Comparison of ENCODE assay signal across 11 cellular contexts in the genomic region with DNA sequence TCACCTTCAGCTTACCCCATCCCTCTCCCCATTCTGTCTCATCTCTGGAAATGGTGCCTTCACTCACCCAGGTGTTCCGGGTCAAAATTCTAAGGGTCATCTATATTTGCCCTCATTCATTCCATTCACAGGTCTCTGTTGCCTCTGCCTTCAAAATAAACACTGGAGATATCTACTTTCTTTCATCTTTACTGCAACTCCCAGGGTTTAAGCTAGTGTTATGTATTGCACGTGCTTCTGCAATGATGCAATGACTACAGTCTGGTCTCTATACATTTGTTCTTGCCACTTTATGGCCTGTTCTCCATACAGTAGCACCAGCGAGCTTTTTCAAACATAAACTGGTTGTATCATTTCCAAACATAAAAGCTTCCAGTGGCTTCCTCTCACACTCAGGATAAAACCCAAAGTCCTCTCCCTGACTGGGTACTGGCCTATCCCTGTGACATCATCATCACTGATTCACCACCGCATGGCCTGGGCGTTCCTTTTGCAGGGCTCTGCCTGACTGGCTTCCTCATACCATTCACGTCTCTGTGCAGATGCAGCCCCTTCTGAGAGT. TPM values are rescaled to one million over a fixed set of nuclear protein-coding genes. Genes with fewer than 3 reads are reported as not detected.
A peak's percentile ranks its signal among the peaks of the same experiment; 100 is the strongest.
DNase-seq lines count a peak whose midpoint lies in the region; ATAC-seq, FAIRE-seq and TF ChIP-seq lines count a peak whose summit lies in the region.
"Had no signal": no experiment of that assay in that cellular context is flagged by ENCODE, and none has a peak within 500 bp of the region (broad histone marks: within the 10 kb centered on the region; RNA-seq: fewer than 3 reads in every experiment).

No MANE protein-coding gene starts in this region.

- no peak overlapping the region for H3K18ac ChIP-seq in H1 (ENCODE audit: extremely low read depth, low read length)

- peaks cover 18% of the 10 kb centered on the region for H3K79me1 ChIP-seq in H1 (ENCODE audit: low read depth, low read length)

- peak; percentile 16 for DNase-seq in BJ (ENCODE audit: low read depth)
- DNase-seq in MG63, result peak; percentile 67
- DNase-seq in H1 (ENCODE audit: low read depth in 1 of 2, low spot score in 2 of 2), result no peak
- peak; percentile 80 to 85 (median 82) for DNase-seq in mucosa of descending colon
- DNase-seq in NOMO-1 treated with dmso at 0.1 percent for 144 hours (lab: John Stamatoyannopoulos, UW; ENCODE audit: unreplicated experiment), result no peak
- no peak for DNase-seq in G401 (ENCODE audit: low spot score)
- DNase-seq in activated CD8-positive, alpha-beta memory T cell treated with anti-CD3 and anti-CD28 coated beads for 24 hours, result no peak
- DNase-seq: AML-193, NCI-H187 had no signal

- no peak overlapping the region for H3K9ac ChIP-seq in H1 (replicated peaks in 1 of 4; ENCODE audit: extremely low read depth in 1 of 4, low read depth in 3 of 4, low read length in 3 of 4)

- H4K5ac ChIP-seq in H1 (ENCODE audit: insufficient read length, low read depth, low read length), result no peak overlapping the region

- no peak overlapping the region for H3K56ac ChIP-seq in H1 (replicated peaks; ENCODE audit: insufficient read length, low read depth, low read length)

- TF ChIP-seq POLR2A in H1 (IDR thresholded peaks at IDR 0.05; ENCODE audit: control extremely low read depth in 1 of 2, low read depth in 2 of 2, low read length in 2 of 2), result no peak

- H3K36me3 ChIP-seq in BJ (ENCODE audit: control insufficient read depth, insufficient read depth, low read length), result no peaks in the 10 kb centered on the region
- no peaks in the 10 kb centered on the region for H3K36me3 ChIP-seq in MG63
- H3K36me3 ChIP-seq in H1 (ENCODE audit: control insufficient read depth in 2 of 4, insufficient read depth in 4 of 4, low read length in 3 of 4), result peaks cover 0 to 3% (median 0%) of the 10 kb centered on the region in 4 experiments; a peak in 2 of 8 replicates
- no peaks in the 10 kb centered on the region for H3K36me3 ChIP-seq in mucosa of descending colon (ENCODE audit: low read depth)

- peaks cover 0 to 14% (median 6%) of the 10 kb centered on the region in 4 experiments; a peak in 4 of 7 replicates for H3K4me1 ChIP-seq in H1 (replicated peaks in 1 of 4; ENCODE audit: control insufficient read depth in 3 of 4, insufficient read depth in 4 of 4, low read length in 3 of 4)
- H3K4me1 ChIP-seq in mucosa of descending colon (ENCODE audit: low read depth), result peaks cover 19% of the 10 kb centered on the region

- no peak overlapping the region for H3K14ac ChIP-seq in H1 (ENCODE audit: insufficient read length)

- no peak for FAIRE-seq in H1 (lab: Jason Lieb, UNC)

- POLR2A ChIA-PET in BJ (lab: Charles Lee) (no interaction called here), H1 (lab: Charles Lee; ENCODE audit: partially characterized antibody) (interaction anchor here (0.8 kb wide), 1 partner anchor 11 kb away, joined by 3 read pairs; no protein-coding TSS in a partner anchor)

- TF ChIP-seq RAD21 in H1 (IDR thresholded peaks at IDR 0.05 in 1 of 2, conservative IDR thresholded peaks at IDR 0.05 in 1 of 2; ENCODE audit: low read depth in 2 of 2, low read length in 2 of 2), result no peak

- H3K9me3 ChIP-seq in MG63, result no peaks in the 10 kb centered on the region
- no peaks in the 10 kb centered on the region for H3K9me3 ChIP-seq in H1 (ENCODE audit: insufficient read depth in 2 of 2, low read depth in 1 of 2, low read length in 1 of 2)
- H3K9me3 ChIP-seq in mucosa of descending colon, result no peaks in the 10 kb centered on the region

- ATAC-seq in mucosa of descending colon (peak; percentile 95), HG03432 (IDR thresholded peaks at IDR 0.05; ENCODE audit: unreplicated experiment) (no peak)
- ATAC-seq: stimulated activated memory B cell treated with anti-CD40 and anti-IgM and Interleukin-4, amounts not matched to agents 10 μg/mL and 1 μg/mL and 100 μg/mL, for 72 hours had no signal

- 86% methylated on average over 6 of the region's 6 CpGs; no CpG with 5 or more reads in 1 of the 2 experiments for WGBS in H1 (ENCODE audit: extremely low coverage in 1 of 2, insufficient coverage in 1 of 2, insufficient read length in 1 of 2, insufficient replicate concordance in 2 of 2, low coverage in 1 of 2, low lambda C conversion rate in 2 of 2, missing lambda C conversion rate in 1 of 2), 2 experiments

- no peak overlapping the region for H3K23ac ChIP-seq in H1 (ENCODE audit: insufficient read length)

- no peak overlapping the region for H3K27ac ChIP-seq in H1 (ENCODE audit: low read depth, low read length)

- peak overlapping the region; percentile 3; the same call in 1 of the 2 replicates for H2AK5ac ChIP-seq in H1 (ENCODE audit: low read depth, low read length)

- H3K79me2 ChIP-seq in H1 (ENCODE audit: control insufficient read depth in 1 of 2, insufficient read depth in 2 of 2, low read length in 2 of 2), result peaks cover 2 to 92% of the 10 kb centered on the region in 2 experiments; a peak in 3 of 4 replicates

- no peak overlapping the region for H3K4ac ChIP-seq in H1 (replicated peaks; ENCODE audit: insufficient read length, low read depth, low read length)

- H4K91ac ChIP-seq in H1 (replicated peaks; ENCODE audit: insufficient read length, low read length), result no peak overlapping the region

- H3K27me3 ChIP-seq in BJ (ENCODE audit: control insufficient read depth, insufficient read depth, low read length) (no peaks in the 10 kb centered on the region), MG63 (no peaks in the 10 kb centered on the region), H1 (replicated peaks in 1 of 4; ENCODE audit: control insufficient read depth in 3 of 4, extremely low read depth in 1 of 4, insufficient read depth in 3 of 4, low read length in 3 of 4) (no peaks in the 10 kb centered on the region)

- H4K8ac ChIP-seq in H1 (ENCODE audit: extremely low read depth, insufficient read depth, low read length), result no peak overlapping the region

- no peak overlapping the region for H2BK5ac ChIP-seq in H1 (ENCODE audit: low read depth, low read length)

- H3K4me2 ChIP-seq in H1 (ENCODE audit: insufficient read depth in 1 of 2, low read depth in 2 of 2, low read length in 2 of 2), result no peak overlapping the region

- H2BK12ac ChIP-seq in H1 (ENCODE audit: low read depth, low read length), result no peak overlapping the region

- no peak overlapping the region for H2BK20ac ChIP-seq in H1 (ENCODE audit: low read length)

- peaks cover 3 to 6% of the 10 kb centered on the region in 2 experiments for H4K20me1 ChIP-seq in H1 (replicated peaks in 1 of 2; ENCODE audit: control insufficient read depth in 1 of 2, insufficient read depth in 2 of 2, low read length in 2 of 2)

- CTCF ChIA-PET in BJ (lab: Yijun Ruan, JAX), result no interaction called here
- CTCF ChIA-PET in H1 (lab: Charles Lee; ENCODE audit: partially characterized antibody), result interaction anchor here (0.5 to 2.9 kb wide), 6 partner anchors 11 to 520 kb away, joined by 3 to 12 read pairs (median 3); no protein-coding TSS in a partner anchor

- intact Hi-C loops in mucosa of descending colon (cut with DNase I, micrococcal nuclease), result loop anchor here in 1 of 2 donors (10.0 kb wide), 1 partner anchor 87 kb away; no protein-coding TSS in a partner anchor

- TF ChIP-seq EP300 in H1 (IDR thresholded peaks at IDR 0.05; ENCODE audit: borderline replicate concordance in 1 of 2, low read depth in 2 of 2, low read length in 2 of 2), result no peak

- no peaks in the 10 kb centered on the region; the same call in 1 of the 2 replicates for H3K23me2 ChIP-seq in H1 (ENCODE audit: low read depth, low read length)

- H2AFZ ChIP-seq in H1 (ENCODE audit: low read length), result no peak overlapping the region

- H2BK120ac ChIP-seq in H1 (replicated peaks; ENCODE audit: low read depth, low read length), result no peak overlapping the region

- no peak overlapping the region for H2BK15ac ChIP-seq in H1 (ENCODE audit: low read length)

- no peak for TF ChIP-seq CTCF in BJ (IDR thresholded peaks at IDR 0.05; ENCODE audit: insufficient read depth, low read depth, low read length)
- no peak for TF ChIP-seq CTCF in H1 (IDR thresholded peaks at IDR 0.05; ENCODE audit: control extremely low read depth in 1 of 3, insufficient read depth in 1 of 3, low read depth in 1 of 3, low read length in 3 of 3)
- TF ChIP-seq CTCF in mucosa of descending colon (IDR thresholded peaks at IDR 0.05), result no peak

- in situ Hi-C loops in G401 (cut with HindIII; ENCODE audit: low sequenced_read_pairs), result no loop called here

- H3K4me3 ChIP-seq in BJ (ENCODE audit: low read depth, low read length) (no peak overlapping the region), MG63 (no peak overlapping the region), H1 (ENCODE audit: extremely low read depth in 1 of 4, insufficient read depth in 2 of 4, low read depth in 3 of 4, low read length in 4 of 4) (no peak overlapping the region), mucosa of descending colon (no peak overlapping the region)

TF ChIP-seq in H1, 55 proteins besides CTCF, POLR2A, EP300 and RAD21 (continues in another document):
- TF ChIP-seq E2F6 (IDR thresholded peaks at IDR 0.05), result no peak
- TF ChIP-seq, protein P1, sequence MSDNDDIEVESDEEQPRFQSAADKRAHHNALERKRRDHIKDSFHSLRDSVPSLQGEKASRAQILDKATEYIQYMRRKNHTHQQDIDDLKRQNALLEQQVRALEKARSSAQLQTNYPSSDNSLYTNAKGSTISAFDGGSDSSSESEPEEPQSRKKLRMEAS (IDR thresholded peaks at IDR 0.05), result 0 out of 2 replicates have a peak, but pooled peaks have one; percentile 21
- TF ChIP-seq EZH2 (IDR thresholded peaks at IDR 0.05; ENCODE audit: low read depth, low read length, severe bottlenecking), result no peak

RNA-seq across cellular contexts. Expression of gene DSG2, which starts 14.3 kb away (rescaled TPM):
- 0.01 TPM in 2 replicates for polyA plus RNA-seq in BJ (2011; rRNA removed)
- polyA minus RNA-seq in BJ (2011; rRNA and poly(A)+ RNA removed), result not detected in 2 replicates
- total RNA-seq in MG63 (2014; rRNA removed; shearing (Covaris generic); ENCODE audit: low replicate concordance), result 8.8 and 12.7 TPM in 2 replicates
- total RNA-seq in H1 (2021; fragmentation: NEBNext Ultra II Directional; extraction: Animal tissue kit (Norgen Biotek cat#: 25700)), result 138 and 144 TPM in 2 replicates
- polyA plus RNA-seq in H1 (2011; rRNA removed), result 37.4 and 60.1 TPM in 2 replicates
- 69.1 TPM for polyA plus RNA-seq in H1 (2011; cell fraction: cytosol; rRNA removed)
- polyA plus RNA-seq in H1 (2011; cell fraction: nucleus; rRNA removed), result 34.8 TPM
- 56.1 to 88.2 TPM (median 73.0 TPM) in 4 replicates for polyA plus RNA-seq in H1 (2012, experiment 1 of 2)
- 3.9 TPM for polyA plus RNA-seq in H1 (2012, experiment 2 of 2)
- 178 TPM for polyA plus RNA-seq in H1 (2013, experiment 1 of 2)
- polyA plus RNA-seq in H1 (2013, experiment 2 of 2), result 179 TPM
- polyA minus RNA-seq in H1 (2011; rRNA and poly(A)+ RNA removed), result 86.2 and 137 TPM in 2 replicates
- 57.0 TPM for polyA minus RNA-seq in H1 (2011; cell fraction: cytosol; rRNA and poly(A)+ RNA removed)
- 48.2 TPM for polyA minus RNA-seq in H1 (2011; cell fraction: nucleus; rRNA and poly(A)+ RNA removed)
- total RNA-seq in mucosa of descending colon, result 100 to 1,000 TPM; 131 to 341 (median 305) TPM
- total RNA-seq in G401 (2014; rRNA removed; shearing (Covaris generic)), result 1.4 TPM in 1 of 2 replicates, not detected in the other

Comparison
In these comparisons a context has a peak if more than half of its experiments do, and no peak if none do; other contexts are left out.
1. DNase-seq: peak in BJ (single experiment), MG63 (single experiment) and mucosa of descending colon (3 of 3); none in H1 (0 of 2), NOMO-1 treated with dmso at 0.1 percent for 144 hours (single experiment), G401 (single experiment) and activated CD8-positive, alpha-beta memory T cell treated with anti-CD3 and anti-CD28 coated beads for 24 hours (single experiment).